ENCODE assay signal across 18 cellular contexts in the genomic region with DNA sequence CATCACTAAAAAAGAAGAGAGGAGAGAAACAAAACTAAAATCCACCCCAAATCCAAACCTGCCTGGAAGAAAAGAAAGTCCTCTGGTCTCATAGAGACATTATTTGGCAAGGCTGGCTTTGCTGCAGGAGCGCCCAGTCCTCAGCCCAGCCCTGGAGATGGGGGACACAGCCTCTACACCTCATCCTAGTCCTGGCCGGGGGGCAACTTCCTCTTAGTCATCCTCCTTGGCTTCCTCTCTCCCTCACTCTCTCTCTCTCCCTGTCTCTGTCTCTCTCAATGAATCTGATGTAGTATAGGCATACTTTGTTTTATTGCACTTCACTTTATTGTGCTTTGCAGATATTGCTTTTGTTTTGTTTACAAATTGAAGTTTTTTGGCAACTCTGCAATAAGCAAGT. TPM values are rescaled to one million over a fixed set of nuclear protein-coding genes. Genes with fewer than 3 reads are reported as not detected.
A peak's percentile ranks its signal among the peaks of the same experiment; 100 is the strongest.
DNase-seq lines count a peak whose midpoint lies in the region; ATAC-seq, FAIRE-seq and TF ChIP-seq lines count a peak whose summit lies in the region.
"Had no signal": no experiment of that assay in that cellular context is flagged by ENCODE, and none has a peak within 500 bp of the region (broad histone marks: within the 10 kb centered on the region; RNA-seq: fewer than 3 reads in every experiment).

No MANE protein-coding gene starts in this region.

- H3K27me3 Mint-ChIP-seq in astrocyte (ENCODE audit: low read depth, unreplicated experiment), result no peaks in the 10 kb centered on the region
- H3K27me3 Mint-ChIP-seq: IgD-negative memory B cell had no signal

- no peaks in the 10 kb centered on the region for H3K4me1 Mint-ChIP-seq in astrocyte (ENCODE audit: low read depth, unreplicated experiment)
- H3K4me1 Mint-ChIP-seq: CD14-positive monocyte, IgD-negative memory B cell had no signal

- no peaks in the 10 kb centered on the region for H4K20me1 ChIP-seq in astrocyte (ENCODE audit: insufficient read depth, low read length)

- no peaks in the 10 kb centered on the region for H3K27me3 ChIP-seq in astrocyte (ENCODE audit: insufficient read depth, low read length)
- H3K27me3 ChIP-seq in upper lobe of left lung, result no peaks in the 10 kb centered on the region

- H3K4me2 ChIP-seq in astrocyte (ENCODE audit: low read length), result no peak overlapping the region

- no peak for TF ChIP-seq EP300 in upper lobe of left lung (IDR thresholded peaks at IDR 0.05)

- H3K9me3 ChIP-seq in astrocyte (ENCODE audit: insufficient read depth, low read depth, low read length) (no peaks in the 10 kb centered on the region), upper lobe of left lung (no peaks in the 10 kb centered on the region)

- 46 to 50% methylated on average over 2 of the region's 2 CpGs for WGBS in upper lobe of left lung, 2 donors

- TF ChIP-seq CTCF in NB4 (IDR thresholded peaks at IDR 0.05; ENCODE audit: low read depth, low read length) (no peak), astrocyte (IDR thresholded peaks at IDR 0.05; ENCODE audit: insufficient read depth, low read depth, low read length) (no peak), upper lobe of left lung (IDR thresholded peaks at IDR 0.05) (no peak)

- FAIRE-seq in astrocyte (lab: Jason Lieb, UNC), result peak; percentile 34
- FAIRE-seq: D721Med, H54 had no signal

- no peak overlapping the region for H3K27ac ChIP-seq in astrocyte (ENCODE audit: low read depth, low read length)
- no peak overlapping the region for H3K27ac ChIP-seq in upper lobe of left lung
- H3K27ac ChIP-seq: GM23248 had no signal

- H3K36me3 ChIP-seq in astrocyte (ENCODE audit: insufficient read depth, low read length) (no peaks in the 10 kb centered on the region), upper lobe of left lung (no peaks in the 10 kb centered on the region)

- H3K36me3 Mint-ChIP-seq in astrocyte (ENCODE audit: low read depth, unreplicated experiment), result no peaks in the 10 kb centered on the region
- H3K36me3 Mint-ChIP-seq: CD14-positive monocyte; CD8-positive, alpha-beta T cell had no signal

- DNase-seq in ELR (ENCODE audit: low read depth) (peak; percentile 0), NB4 (ENCODE audit: low read depth) (peak; percentile 3), astrocyte (ENCODE audit: low read depth) (no peak), iris pigment epithelial cell (ENCODE audit: low read depth) (peak; percentile 33), upper lobe of left lung (no peak), SKM-1 (lab: John Stamatoyannopoulos, UW; ENCODE audit: unreplicated experiment) (no peak)
- DNase-seq: CD8-positive, alpha-beta T cell; COR-L47; DMS153; DMS79 treated with DMSO at 0.1 percent for 48 hours; GM23248 had no signal

- TF ChIP-seq POLR2A in NB4 (IDR thresholded peaks at IDR 0.05; ENCODE audit: extremely low read depth, insufficient read length) (no peak), upper lobe of left lung (IDR thresholded peaks at IDR 0.05) (no peak)

- no peak overlapping the region for H3K9ac ChIP-seq in astrocyte (ENCODE audit: low read length)
- H3K9ac ChIP-seq: GM23248 had no signal

- H3K4me3 ChIP-seq in NB4 (ENCODE audit: low read depth, low read length), result no peak overlapping the region
- H3K4me3 ChIP-seq in astrocyte (ENCODE audit: insufficient read depth, low read depth, low read length), result no peak overlapping the region
- no peak overlapping the region for H3K4me3 ChIP-seq in upper lobe of left lung
- H3K4me3 ChIP-seq: GM23248 had no signal

- no peak overlapping the region for H2AFZ ChIP-seq in astrocyte (ENCODE audit: low read depth, low read length)
- H2AFZ ChIP-seq: GM23248 had no signal

- ATAC-seq in upper lobe of left lung (ENCODE audit: low FRiP score in 2 of 2) (no peak), GM19463 (IDR thresholded peaks at IDR 0.05; ENCODE audit: unreplicated experiment) (no peak)
- ATAC-seq: CD8-positive, alpha-beta T cell; HCT116 had no signal

- H3K9me3 Mint-ChIP-seq in astrocyte (ENCODE audit: unreplicated experiment), result peaks cover 2% of the 10 kb centered on the region
- H3K9me3 Mint-ChIP-seq: CD8-positive, alpha-beta T cell had no signal

- no peak overlapping the region for H3K4me3 Mint-ChIP-seq in astrocyte (ENCODE audit: unreplicated experiment)
- H3K4me3 Mint-ChIP-seq: CD14-positive monocyte; CD8-positive, alpha-beta T cell; IgD-negative memory B cell had no signal

- H3K79me2 ChIP-seq in astrocyte (ENCODE audit: insufficient read depth, low read length), result no peaks in the 10 kb centered on the region

- no peak overlapping the region for H3K27ac Mint-ChIP-seq in astrocyte (ENCODE audit: unreplicated experiment)
- H3K27ac Mint-ChIP-seq: CD14-positive monocyte; CD8-positive, alpha-beta T cell; IgD-negative memory B cell had no signal

- H3K4me1 ChIP-seq in astrocyte (ENCODE audit: insufficient read depth, low read length) (no peaks in the 10 kb centered on the region), upper lobe of left lung (no peaks in the 10 kb centered on the region)

RNA-seq across cellular contexts. Expression of a gene that starts 55.8 kb away (rescaled TPM):
- total RNA-seq in astrocyte (not detected in 2 replicates), upper lobe of left lung (not detected)
- total RNA-seq: A673; CD8-positive, alpha-beta T cell; GM23248 had no signal

Comparison
In these comparisons a context has a peak if more than half of its experiments do, and no peak if none do; other contexts are left out.
1. DNase-seq: peak in ELR (single experiment), NB4 (single experiment) and iris pigment epithelial cell (single experiment); none in astrocyte (single experiment), upper lobe of left lung (0 of 2) and SKM-1 (single experiment).